7 cellular contexts compared by ENCODE assay signal in genomic region chr11:313787-314547, GRCh38. TPM values are rescaled to one million over a fixed set of nuclear protein-coding genes. Genes with fewer than 3 reads are reported as not detected.
DNase-seq lines count a peak whose midpoint lies in the region; ATAC-seq and TF ChIP-seq lines count a peak whose summit lies in the region.

TSS of gene IFITM1 (plus strand) at chr11:314040. CDS start at chr11:314171, 131 bp downstream.

- H3K4me3 ChIP-seq in mucosa of descending colon (peak within 1 kb of the TSS; percentile 26), vagina (peak within 1 kb of the TSS; percentile 63 to 82)

- ATAC-seq in GM18511 (IDR thresholded peaks at IDR 0.05; ENCODE audit: unreplicated experiment) = peak; percentile 40
- ATAC-seq in HG03571 (IDR thresholded peaks at IDR 0.05; ENCODE audit: unreplicated experiment) = peak; percentile 30
- ATAC-seq in mucosa of descending colon = peak; percentile 56
- no peak for ATAC-seq in HG03442 (IDR thresholded peaks at IDR 0.05; ENCODE audit: unreplicated experiment)

- no peaks in the 10 kb centered on the region for H3K27me3 ChIP-seq in vagina

- H3K4me3 Mint-ChIP-seq in activated CD4-positive, alpha-beta T cell treated with anti-CD3 and anti-CD28 coated beads, Interleukin-2, amount 10 ng/mL, durations not matched to agents 24 days and 14 days = peak within 1 kb of the TSS; percentile 96

- intact Hi-C loops in activated CD4-positive, alpha-beta T cell treated with anti-CD3 and anti-CD28 coated beads, Interleukin-2, amount 10 ng/mL, durations not matched to agents 24 days and 14 days (cut with micrococcal nuclease) = loop anchor here (1.0 to 2.0 kb wide), 4 partner anchors 13 to 192 kb away; partner anchors contain the start of gene PTDSS2
- intact Hi-C loops in mucosa of descending colon (cut with DNase I, micrococcal nuclease) (no loop called here), vagina (cut with DNase I) (no loop called here)

- peaks cover 36% of the 10 kb centered on the region for H3K4me1 Mint-ChIP-seq in activated CD4-positive, alpha-beta T cell treated with anti-CD3 and anti-CD28 coated beads, Interleukin-2, amount 10 ng/mL, durations not matched to agents 24 days and 14 days

- peak; percentile 93 for DNase-seq in activated CD4-positive, alpha-beta T cell treated with anti-CD3 and anti-CD28 coated beads, Interleukin-2, amount 10 ng/mL, durations not matched to agents 24 days and 14 days
- peak; percentile 69 to 74 (median 71) for DNase-seq in mucosa of descending colon
- DNase-seq in vagina (ENCODE audit: extremely low spot score in 2 of 2) = no peak

- in situ Hi-C loops in endometrial microvascular endothelial cells (cut with HindIII; ENCODE audit: inconsistent ontology term, low pct_unique_long_range_greater_than_20kb, low sequenced_read_pairs) = no loop called here

- H3K27ac Mint-ChIP-seq in activated CD4-positive, alpha-beta T cell treated with anti-CD3 and anti-CD28 coated beads, Interleukin-2, amount 10 ng/mL, durations not matched to agents 24 days and 14 days = peak within 1 kb of the TSS; percentile 98

- no peak for TF ChIP-seq CTCF in mucosa of descending colon (IDR thresholded peaks at IDR 0.05)
- no peak for TF ChIP-seq CTCF in vagina (IDR thresholded peaks at IDR 0.05)

- peak in 1 of 2 donors; percentile 94 for TF ChIP-seq POLR2A in vagina (IDR thresholded peaks at IDR 0.05)

- no peaks in the 10 kb centered on the region for H3K9me3 ChIP-seq in mucosa of descending colon
- H3K9me3 ChIP-seq in vagina = no peaks in the 10 kb centered on the region

- peak within 1 kb of the TSS; percentile 97 for H3K27ac ChIP-seq in vagina

- H3K27me3 Mint-ChIP-seq in activated CD4-positive, alpha-beta T cell treated with anti-CD3 and anti-CD28 coated beads, Interleukin-2, amount 10 ng/mL, durations not matched to agents 24 days and 14 days = no peaks in the 10 kb centered on the region

- H3K36me3 Mint-ChIP-seq in activated CD4-positive, alpha-beta T cell treated with anti-CD3 and anti-CD28 coated beads, Interleukin-2, amount 10 ng/mL, durations not matched to agents 24 days and 14 days (ENCODE audit: low read depth) = peaks cover 47% of the 10 kb centered on the region

- H3K4me1 ChIP-seq in mucosa of descending colon (ENCODE audit: low read depth) (peaks cover 31% of the 10 kb centered on the region), vagina (peaks cover 52% of the 10 kb centered on the region)

- H3K36me3 ChIP-seq in mucosa of descending colon (ENCODE audit: low read depth) (no peaks in the 10 kb centered on the region), vagina (no peaks in the 10 kb centered on the region)

- H3K9me3 Mint-ChIP-seq in activated CD4-positive, alpha-beta T cell treated with anti-CD3 and anti-CD28 coated beads, Interleukin-2, amount 10 ng/mL, durations not matched to agents 24 days and 14 days = no peaks in the 10 kb centered on the region

RNA-seq across cellular contexts. Expression of gene IFITM1, which starts in this region (rescaled TPM):
- total RNA-seq in activated CD4-positive, alpha-beta T cell treated with anti-CD3 and anti-CD28 coated beads, Interleukin-2, amount 10 ng/mL, durations not matched to agents 24 days and 14 days = 241 and 256 TPM in 2 replicates
- total RNA-seq in endometrial microvascular endothelial cells (ENCODE audit: inconsistent ontology term) = 26.2 TPM
- 100 to 1,000 TPM in 1 of 3 donors, 10 to 100 TPM in 2; 80.2 to 182 (median 87.3) TPM for total RNA-seq in mucosa of descending colon
- total RNA-seq in vagina = 379 TPM

Comparison
In these comparisons a context has a peak if more than half of its experiments do, and no peak if none do; other contexts are left out.
1. DNase-seq: peak in activated CD4-positive, alpha-beta T cell treated with anti-CD3 and anti-CD28 coated beads, Interleukin-2, amount 10 ng/mL, durations not matched to agents 24 days and 14 days (single experiment) and mucosa of descending colon (3 of 3); none in vagina (0 of 2).